Comparison of ENCODE assay signal across 10 cellular contexts in genomic region chr19:52785506-52785905, GRCh38. TPM values are rescaled to one million over a fixed set of nuclear protein-coding genes. Genes with fewer than 3 reads are reported as not detected.
DNase-seq lines count a peak whose midpoint lies in the region; ATAC-seq, FAIRE-seq and TF ChIP-seq lines count a peak whose summit lies in the region.
"Had no signal": no experiment of that assay in that cellular context is flagged by ENCODE, and none has a peak within 500 bp of the region (broad histone marks: within the 10 kb centered on the region; RNA-seq: fewer than 3 reads in every experiment).

No MANE protein-coding gene starts in this region.

- peak overlapping the region in 3 of 5 donors; percentile 80 to 86 (median 81) for H3K9ac ChIP-seq in subcutaneous abdominal adipose tissue (ENCODE audit: low read length in 5 of 5)

- CTCF ChIA-PET in activated CD4-positive, alpha-beta T cell treated with anti-CD3 and anti-CD28 coated beads, Interleukin-2, amount 10 ng/mL, durations not matched to agents 7 days and 5 days (lab: Charles Lee), result no interaction called here

- H3K4me3 Mint-ChIP-seq in activated CD4-positive, alpha-beta T cell treated with anti-CD3 and anti-CD28 coated beads, Interleukin-2, amount 10 ng/mL, durations not matched to agents 7 days and 5 days, result peak overlapping the region; percentile 88
- peak overlapping the region; percentile 91 for H3K4me3 Mint-ChIP-seq in glutamatergic neuron (ENCODE audit: unreplicated experiment)

- no peak for TF ChIP-seq EP300 in upper lobe of left lung (IDR thresholded peaks at IDR 0.05)

- TF ChIP-seq POLR2A in upper lobe of left lung (IDR thresholded peaks at IDR 0.05), result no peak

- H3K36me3 ChIP-seq in subcutaneous abdominal adipose tissue (ENCODE audit: control insufficient read depth in 5 of 5, insufficient read depth in 5 of 5, low read length in 5 of 5), result peaks cover 0 to 8% (median 0%) of the 10 kb centered on the region in 5 donors
- peaks cover 0 to 7% (median 0%) of the 10 kb centered on the region in 4 donors for H3K36me3 ChIP-seq in upper lobe of left lung
- H3K36me3 ChIP-seq: pancreas had no signal

- H3K4me1 Mint-ChIP-seq in activated CD4-positive, alpha-beta T cell treated with anti-CD3 and anti-CD28 coated beads, Interleukin-2, amount 10 ng/mL, durations not matched to agents 7 days and 5 days, result peaks cover 28% of the 10 kb centered on the region
- peaks cover 11% of the 10 kb centered on the region for H3K4me1 Mint-ChIP-seq in glutamatergic neuron (ENCODE audit: low read depth, unreplicated experiment)

- WGBS in upper lobe of left lung, 2 donors, result 87 to 93% methylated on average over 3 of the region's 3 CpGs

- H3K27me3 ChIP-seq in subcutaneous abdominal adipose tissue (ENCODE audit: control insufficient read depth in 5 of 5, insufficient read depth in 4 of 5, low read length in 5 of 5) (no peaks in the 10 kb centered on the region), upper lobe of left lung (no peaks in the 10 kb centered on the region)
- H3K27me3 ChIP-seq: pancreas had no signal

- peaks cover 50% of the 10 kb centered on the region for H3K36me3 Mint-ChIP-seq in activated CD4-positive, alpha-beta T cell treated with anti-CD3 and anti-CD28 coated beads, Interleukin-2, amount 10 ng/mL, durations not matched to agents 7 days and 5 days (ENCODE audit: low read depth)
- H3K36me3 Mint-ChIP-seq in glutamatergic neuron (ENCODE audit: unreplicated experiment), result peaks cover 11% of the 10 kb centered on the region

- no peak for DNase-seq in activated CD4-positive, alpha-beta T cell treated with anti-CD3 and anti-CD28 coated beads, Interleukin-2, amount 10 ng/mL, durations not matched to agents 7 days and 5 days
- DNase-seq in activated CD4-positive, alpha-beta T cell treated with anti-CD3 and anti-CD28 coated beads for 48 hours, result no peak
- DNase-seq in glutamatergic neuron (no peak), upper lobe of left lung (no peak), HTR-8/SVneo (ENCODE audit: insufficient read length, low spot score) (no peak)
- DNase-seq: activated CD8-positive, alpha-beta memory T cell treated with anti-CD3 and anti-CD28 coated beads, Interleukin-2, amount 50 U/mL, for 4 hours had no signal

- POLR2A ChIA-PET in activated CD4-positive, alpha-beta T cell treated with anti-CD3 and anti-CD28 coated beads, Interleukin-2, amount 10 ng/mL, durations not matched to agents 7 days and 5 days (lab: Charles Lee), result no interaction called here

- H3K4me3 ChIP-seq in WI38 (ENCODE audit: low read depth, low read length) (peak overlapping the region; percentile 68), subcutaneous abdominal adipose tissue (ENCODE audit: low read depth in 1 of 5, low read length in 5 of 5) (no peak overlapping the region), upper lobe of left lung (peak overlapping the region in 2 of 4 donors; percentile 80 to 90)

- no peak overlapping the region for H3K27ac Mint-ChIP-seq in activated CD4-positive, alpha-beta T cell treated with anti-CD3 and anti-CD28 coated beads, Interleukin-2, amount 10 ng/mL, durations not matched to agents 7 days and 5 days
- H3K27ac Mint-ChIP-seq in glutamatergic neuron (ENCODE audit: unreplicated experiment), result peak overlapping the region; percentile 88

- H3K27ac ChIP-seq in subcutaneous abdominal adipose tissue (ENCODE audit: low read depth, low read length) (no peak overlapping the region), upper lobe of left lung (peak overlapping the region in 1 of 4 donors; percentile 75)

- H3K9me3 ChIP-seq in subcutaneous abdominal adipose tissue (ENCODE audit: control insufficient read depth in 5 of 5, low read length in 5 of 5) (no peaks in the 10 kb centered on the region), upper lobe of left lung (no peaks in the 10 kb centered on the region)
- H3K9me3 ChIP-seq: pancreas had no signal

- peaks cover 35% of the 10 kb centered on the region for H3K9me3 Mint-ChIP-seq in activated CD4-positive, alpha-beta T cell treated with anti-CD3 and anti-CD28 coated beads, Interleukin-2, amount 10 ng/mL, durations not matched to agents 7 days and 5 days
- peaks cover 14% of the 10 kb centered on the region for H3K9me3 Mint-ChIP-seq in glutamatergic neuron (ENCODE audit: unreplicated experiment)

- FAIRE-seq in HTR-8/SVneo (lab: Jason Lieb, UNC), result no peak
- FAIRE-seq: pancreas had no signal

- TF ChIP-seq CTCF in WI38 (IDR thresholded peaks at IDR 0.05; ENCODE audit: low read depth, low read length) (no peak), glutamatergic neuron (IDR thresholded peaks at IDR 0.05; ENCODE audit: partially characterized antibody, unreplicated experiment) (no peak), upper lobe of left lung (IDR thresholded peaks at IDR 0.05) (no peak)

- H3K4me1 ChIP-seq in subcutaneous abdominal adipose tissue (ENCODE audit: control insufficient read depth in 5 of 5, insufficient read depth in 5 of 5, low read length in 5 of 5) (peaks cover 0 to 18% (median 17%) of the 10 kb centered on the region in 5 donors), upper lobe of left lung (peaks cover 5 to 18% (median 7%) of the 10 kb centered on the region in 4 donors)

- H3K27me3 Mint-ChIP-seq in activated CD4-positive, alpha-beta T cell treated with anti-CD3 and anti-CD28 coated beads, Interleukin-2, amount 10 ng/mL, durations not matched to agents 7 days and 5 days, result no peaks in the 10 kb centered on the region
- peaks cover 13% of the 10 kb centered on the region for H3K27me3 Mint-ChIP-seq in glutamatergic neuron (ENCODE audit: unreplicated experiment)

- ATAC-seq in upper lobe of left lung (ENCODE audit: low FRiP score in 2 of 2), result no peak
- ATAC-seq in GM19328 (IDR thresholded peaks at IDR 0.05; ENCODE audit: unreplicated experiment), result no peak

RNA-seq across cellular contexts. Expression of gene ZNF600, which starts 1.1 kb away (rescaled TPM):
- total RNA-seq in activated CD4-positive, alpha-beta T cell treated with anti-CD3 and anti-CD28 coated beads, Interleukin-2, amount 10 ng/mL, durations not matched to agents 7 days and 5 days, result 10 to 100 TPM; 17.5 to 20.8 TPM
- total RNA-seq in glutamatergic neuron (ENCODE audit: unreplicated experiment), result 13.2 TPM
- 10 to 100 TPM in 5 of 6 donors, 1 to 10 TPM in 1; 9.4 to 68.1 (median 11.1) TPM for total RNA-seq in upper lobe of left lung

RNA-seq across cellular contexts. Expression of gene ZNF28, which starts 35.9 kb away (rescaled TPM):
- total RNA-seq in activated CD4-positive, alpha-beta T cell treated with anti-CD3 and anti-CD28 coated beads, Interleukin-2, amount 10 ng/mL, durations not matched to agents 7 days and 5 days, result 10 to 100 TPM; 23.8 to 24.9 TPM
- total RNA-seq in glutamatergic neuron (ENCODE audit: unreplicated experiment), result 21.1 TPM
- total RNA-seq in upper lobe of left lung, result 10 to 100 TPM in 5 of 6 donors, 1 to 10 TPM in 1; 9.3 to 21.1 (median 12.8) TPM

RNA-seq across cellular contexts. Expression of gene ZNF611, which starts 50.7 kb away (rescaled TPM):
- total RNA-seq in activated CD4-positive, alpha-beta T cell treated with anti-CD3 and anti-CD28 coated beads, Interleukin-2, amount 10 ng/mL, durations not matched to agents 7 days and 5 days, result 10 to 100 TPM; 30.2 to 34.9 TPM
- 36.2 TPM for total RNA-seq in glutamatergic neuron (ENCODE audit: unreplicated experiment)
- total RNA-seq in upper lobe of left lung, result 10 to 100 TPM in 5 of 6 donors, 1 to 10 TPM in 1; 9.0 to 44.0 (median 20.1) TPM
